24 cellular contexts compared by ENCODE assay signal in the genomic region with DNA sequence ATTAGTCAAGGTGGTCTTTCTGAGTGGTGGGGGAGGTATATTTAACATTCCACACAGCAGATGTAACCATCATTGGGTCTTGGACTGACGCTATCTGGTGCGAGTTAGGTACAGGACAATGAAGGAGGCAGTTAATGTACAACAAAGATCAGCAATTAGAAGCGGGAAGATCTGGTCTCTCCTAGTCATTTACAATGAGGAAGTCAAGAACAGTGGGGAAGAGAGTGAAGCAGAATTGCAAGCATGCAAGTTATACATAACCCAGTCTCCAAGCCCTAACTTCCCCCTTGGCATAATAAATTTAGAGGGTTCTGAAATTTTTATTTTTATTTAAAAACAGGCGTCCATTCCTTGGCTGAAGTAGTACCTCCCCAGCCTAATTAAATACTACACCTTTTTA. TPM values are rescaled to one million over a fixed set of nuclear protein-coding genes. Genes with fewer than 3 reads are reported as not detected.
A peak's percentile ranks its signal among the peaks of the same experiment; 100 is the strongest.
DNase-seq lines count a peak whose midpoint lies in the region; ATAC-seq, FAIRE-seq and TF ChIP-seq lines count a peak whose summit lies in the region.
"Had no signal": no experiment of that assay in that cellular context is flagged by ENCODE, and none has a peak within 500 bp of the region (broad histone marks: within the 10 kb centered on the region; RNA-seq: fewer than 3 reads in every experiment).

No MANE protein-coding gene starts in this region.

- no peak for ATAC-seq in K562
- no peak for ATAC-seq in psoas muscle
- no peak for ATAC-seq in GM21390 (IDR thresholded peaks at IDR 0.05; ENCODE audit: unreplicated experiment)
- ATAC-seq in GM21825 (IDR thresholded peaks at IDR 0.05; ENCODE audit: unreplicated experiment): no peak
- ATAC-seq: activated T-helper 17 cell treated with anti-CD3 and anti-CD28 coated beads, Interleukin-2, amount 50 U/mL, for 72 hours; PC-3; stimulated activated naive CD8-positive, alpha-beta T cell treated with anti-CD3 and anti-CD28 coated beads, Interleukin-15, Interleukin-2, amounts not matched to agents 100 U/mL and 50 U/mL, for 24 hours had no signal

- H3K27ac ChIP-seq in K562 (ENCODE audit: extremely low read depth, low read depth, low read length) (no peak overlapping the region), neutrophil (peak overlapping the region; percentile 49), psoas muscle (no peak overlapping the region), smooth muscle cell (ENCODE audit: low read depth) (no peak overlapping the region)
- H3K27ac ChIP-seq: esophagus muscularis mucosa had no signal

- H3K4me1 ChIP-seq in K562 (replicated peaks in 1 of 2; ENCODE audit: control insufficient read depth in 2 of 2, insufficient read depth in 2 of 2, low read length in 2 of 2): no peaks in the 10 kb centered on the region
- peaks cover 9 to 10% of the 10 kb centered on the region in 2 experiments for H3K4me1 ChIP-seq in neutrophil (ENCODE audit: control insufficient read depth in 1 of 2, insufficient read depth in 1 of 2, low read depth in 1 of 2, low read length in 1 of 2)
- H3K4me1 ChIP-seq in psoas muscle: peaks cover 47% of the 10 kb centered on the region
- H3K4me1 ChIP-seq in smooth muscle cell (ENCODE audit: low read depth): no peaks in the 10 kb centered on the region

- no peak for TF ChIP-seq CTCF in K562 (IDR thresholded peaks at IDR 0.05 in 2 of 3, conservative IDR thresholded peaks at IDR 0.05 in 1 of 3; ENCODE audit: insufficient read depth in 2 of 3, low read depth in 1 of 3, low read length in 3 of 3)
- TF ChIP-seq CTCF in neutrophil (IDR thresholded peaks at IDR 0.05): no peak
- no peak for TF ChIP-seq CTCF in psoas muscle (IDR thresholded peaks at IDR 0.05)
- no peak for TF ChIP-seq CTCF in smooth muscle cell (IDR thresholded peaks at IDR 0.05; ENCODE audit: borderline replicate concordance, insufficient read depth, poor library complexity, severe bottlenecking)

- H3K4me2 ChIP-seq in K562 (ENCODE audit: insufficient read depth, low read length) (no peak overlapping the region), smooth muscle cell (no peak overlapping the region)

- H3F3A ChIP-seq in smooth muscle cell (ENCODE audit: low read depth): no peaks in the 10 kb centered on the region

- CTCF ChIA-PET in K562 (lab: Yijun Ruan, JAX; ENCODE audit: low intra/inter-chr PET ratio): no interaction called here

- H2AFZ ChIP-seq in K562 (ENCODE audit: low read depth, low read length): no peak overlapping the region
- no peak overlapping the region for H2AFZ ChIP-seq in smooth muscle cell (ENCODE audit: low read depth)

- no peak for TF ChIP-seq POLR2A in K562 (conservative IDR thresholded peaks at IDR 0.05)

- H3K9ac ChIP-seq in K562 (ENCODE audit: insufficient read depth in 1 of 2, low read depth in 2 of 2, low read length in 2 of 2) (no peak overlapping the region), smooth muscle cell (ENCODE audit: low read depth) (no peak overlapping the region)

- H3K9me3 ChIP-seq in K562 (replicated peaks; ENCODE audit: control insufficient read depth, insufficient read depth, low read depth, low read length) (no peaks in the 10 kb centered on the region), neutrophil (no peaks in the 10 kb centered on the region), psoas muscle (no peaks in the 10 kb centered on the region), smooth muscle cell (replicated peaks; ENCODE audit: low read depth) (no peaks in the 10 kb centered on the region)
- H3K9me3 ChIP-seq: esophagus muscularis mucosa, MG63 had no signal

- TF ChIP-seq EP300 in K562 (IDR thresholded peaks at IDR 0.05; ENCODE audit: low read length): no peak

- FAIRE-seq in K562 (lab: Jason Lieb, UNC): peak; percentile 26
- FAIRE-seq: G401.6 had no signal

- in situ Hi-C loops in KBM-7 (cut with MboI; ENCODE audit: low pct_unique_long_range_greater_than_20kb, low sequenced_read_pairs) (no loop called here), K562 (cut with MboI) (no loop called here)

- H3K27me3 ChIP-seq in K562 (ENCODE audit: control insufficient read depth in 2 of 2, insufficient read depth in 2 of 2, low read length in 2 of 2): 0 out of 5 replicates have a peak, but pooled peaks cover 0 to 4% of the 10 kb centered on the region in 2 experiments
- no peaks in the 10 kb centered on the region for H3K27me3 ChIP-seq in neutrophil
- no peaks in the 10 kb centered on the region for H3K27me3 ChIP-seq in psoas muscle (ENCODE audit: insufficient read depth in 3 of 3, low read length in 2 of 3)
- H3K27me3 ChIP-seq in smooth muscle cell (ENCODE audit: low read depth): no peaks in the 10 kb centered on the region
- H3K27me3 ChIP-seq: esophagus muscularis mucosa, MG63 had no signal

- no TSS peak for BruUV-seq in K562 (replicated peaks; lab: Mats Ljungman, UMichigan)

- no peaks in the 10 kb centered on the region for H3K9me1 ChIP-seq in K562 (ENCODE audit: control insufficient read depth, insufficient read depth, low read length)

- POLR2A ChIA-PET in K562 (lab: Yijun Ruan, JAX): interaction anchor here (1.0 to 1.5 kb wide), 2 partner anchors 8 to 10 kb away, joined by 3 to 4 read pairs; no protein-coding TSS in a partner anchor

- H3K4me3 ChIP-seq in K562 (no peak overlapping the region), neutrophil (ENCODE audit: low read depth in 1 of 2, low read length in 1 of 2) (no peak overlapping the region), psoas muscle (no peak overlapping the region), smooth muscle cell (no peak overlapping the region)
- H3K4me3 ChIP-seq: esophagus muscularis mucosa, MG63 had no signal

- WGBS in K562 (ENCODE audit: insufficient coverage, low coverage, missing lambda C conversion rate): 4% methylated on average over 4 of the region's 4 CpGs
- 86 to 93% (median 87%) methylated on average over 4 of the region's 4 CpGs for WGBS in psoas muscle, 3 donors
- WGBS in smooth muscle cell (ENCODE audit: low lambda C conversion rate): 94% methylated on average over 4 of the region's 4 CpGs

- H4K20me1 ChIP-seq in K562 (replicated peaks; ENCODE audit: control insufficient read depth, insufficient read depth, low read length) (peaks cover 4% of the 10 kb centered on the region; the same call in 1 of the 2 replicates), smooth muscle cell (ENCODE audit: low read depth) (no peaks in the 10 kb centered on the region)

- DNase-seq in KBM-7: peak; percentile 59
- DNase-seq in NOMO-1 treated with DMSO at 0.1 percent for 48 hours (lab: John Stamatoyannopoulos, UW; ENCODE audit: unreplicated experiment): peak; percentile 82
- DNase-seq in K562 (ENCODE audit: extremely low read depth in 1 of 4, low spot score in 3 of 4): no peak
- no peak for DNase-seq in psoas muscle
- no peak for DNase-seq in smooth muscle cell (lab: John Stamatoyannopoulos, UW; ENCODE audit: unreplicated experiment)
- DNase-seq: activated CD4-positive, alpha-beta T cell treated with anti-CD3 and anti-CD28 coated beads, Interleukin-2, amount 10 ng/mL, durations not matched to agents 24 days and 14 days; CD4-positive, CD25-positive, alpha-beta regulatory T cell; DMS153; effector memory CD4-positive, alpha-beta T cell; HCEC 1CT; islet precursor cell; MG63; NCI-H1694; PC-3; posterior cingulate gyrus; SHP77 treated with DMSO at 0.1 percent for 48 hours; stimulated activated CD4-positive, alpha-beta T cell treated with anti-CD3 and anti-CD28 coated beads, Interleukin-4, amount 100 ng/mL, for 1 hour; stimulated activated naive CD8-positive, alpha-beta T cell treated with anti-CD3 and anti-CD28 coated beads, Interleukin-15, Interleukin-2, amounts not matched to agents 100 U/mL and 50 U/mL, for 24 hours had no signal

- no peaks in the 10 kb centered on the region for H3K79me2 ChIP-seq in K562 (ENCODE audit: control insufficient read depth, insufficient read depth, low read length)
- H3K79me2 ChIP-seq in smooth muscle cell (ENCODE audit: low read depth): peaks cover 5% of the 10 kb centered on the region

- no peaks in the 10 kb centered on the region for H3K36me3 ChIP-seq in K562 (ENCODE audit: control insufficient read depth, insufficient read depth, low read length)
- H3K36me3 ChIP-seq in neutrophil: no peaks in the 10 kb centered on the region
- no peaks in the 10 kb centered on the region for H3K36me3 ChIP-seq in psoas muscle (ENCODE audit: insufficient read depth in 1 of 2, low read depth in 1 of 2)
- H3K36me3 ChIP-seq in smooth muscle cell (ENCODE audit: low read depth): no peaks in the 10 kb centered on the region
- H3K36me3 ChIP-seq: esophagus muscularis mucosa, MG63 had no signal

- no peak for TF ChIP-seq RAD21 in K562 (CRISPR knock-in tag; conservative IDR thresholded peaks at IDR 0.05 in 1 of 2, IDR thresholded peaks at IDR 0.05 in 1 of 2)

- intact Hi-C loops in K562 (cut with micrococcal nuclease) (no loop called here), psoas muscle (cut with DNase I) (no loop called here)

TF ChIP-seq in K562, 482 proteins besides CTCF, POLR2A, EP300 and RAD21:
- TF ChIP-seq TAF9B (IDR thresholded peaks at IDR 0.05; ENCODE audit: partially characterized antibody): no peak
- TF ChIP-seq SPI1 (IDR thresholded peaks at IDR 0.05; ENCODE audit: borderline replicate concordance, low read depth, low read length): peak; percentile 63; the same call in 1 of the 2 replicates

RNA-seq across cellular contexts. Expression of gene GPD1L, which starts 14.1 kb away (rescaled TPM):
- 4.3 TPM in 2 replicates for total RNA-seq in K562 (2011; cell fraction: chromatin; rRNA removed; ENCODE audit: low replicate concordance)
- 1.6 and 2.2 TPM in 2 replicates for total RNA-seq in K562 (2011; cell fraction: nucleolus; rRNA removed)
- 2.6 and 4.7 TPM in 2 replicates for total RNA-seq in K562 (2011; cell fraction: nucleoplasm; rRNA removed)
- total RNA-seq in K562 (2014; rRNA removed) (11.1 and 17.3 TPM in 2 replicates), K562 (2014; rRNA removed; fragmentation: Illumina TruSeq; extraction: Trizol) (13.6 and 14.1 TPM in 2 replicates), K562 (2015; rRNA removed; fragmentation: Illumina TruSeq; extraction: Trizol) (12.2 and 13.8 TPM in 2 replicates), K562 (2021) (12.3 and 14.7 TPM in 2 replicates), psoas muscle (100 to 1,000 TPM in 3 of 4 donors, 10 to 100 TPM in 1; 99.4 to 135 (median 128) TPM), smooth muscle cell (5.9 and 8.2 TPM in 2 replicates)
- polyA plus RNA-seq in K562 (2011; rRNA removed) (4.9 and 10.2 TPM in 2 replicates), K562 (2014; fragmentation: Illumina TruSeq; extraction: Trizol) (12.3 and 14.2 TPM in 2 replicates), K562 (2014; fragmentation: Nextera tagmentation; extraction: Ambion mirVana) (1 to 10 TPM; 1.6 to 4.0 TPM), K562 (2014; rRNA removed) (9.9 and 10.2 TPM in 2 replicates), psoas muscle (100 to 1,000 TPM in 1 of 3 donors, 10 to 100 TPM in 2; 28.2 to 101 (median 90.5) TPM), smooth muscle cell (3.6 and 4.1 TPM in 2 replicates)
- polyA plus RNA-seq in K562 (2011; cell fraction: cytosol; rRNA removed): 3.6 and 3.7 TPM in 2 replicates
- 2.3 and 3.5 TPM in 2 replicates for polyA plus RNA-seq in K562 (2011; cell fraction: nucleus; rRNA removed)
- 9.7 and 14.9 TPM in 2 replicates for polyA plus RNA-seq in K562 (2012)
- 6.3 and 10.9 TPM in 2 replicates for polyA minus RNA-seq in K562 (2011; rRNA and poly(A)+ RNA removed)
- polyA minus RNA-seq in K562 (2011; cell fraction: cytosol; rRNA and poly(A)+ RNA removed): 1.7 and 5.5 TPM in 2 replicates
- polyA minus RNA-seq in K562 (2011; cell fraction: nucleus; rRNA and poly(A)+ RNA removed): 1.3 and 1.4 TPM in 2 replicates

Comparison
In these comparisons a context has a peak if more than half of its experiments do, and no peak if none do; other contexts are left out.
1. DNase-seq: peak in KBM-7 (single experiment) and NOMO-1 treated with DMSO at 0.1 percent for 48 hours (single experiment); none in K562 (0 of 4), psoas muscle (0 of 2) and smooth muscle cell (single experiment).
2. RNA of gene GPD1L, which starts 14.1 kb away (total RNA-seq): 99.4 to 135 TPM in psoas muscle; 1.6 to 17.3 TPM in K562 and 5.9 to 8.2 TPM in smooth muscle cell; every median in the first group is over 4 times any median in the second.